ENCODE assay signal across 10 cellular contexts in genomic region chr1:29239142-29239541, GRCh38. TPM values are rescaled to one million over a fixed set of nuclear protein-coding genes. Genes with fewer than 3 reads are reported as not detected.
DNase-seq lines count a peak whose midpoint lies in the region; ATAC-seq and TF ChIP-seq lines count a peak whose summit lies in the region.
"Had no signal": no experiment of that assay in that cellular context is flagged by ENCODE, and none has a peak within 500 bp of the region (broad histone marks: within the 10 kb centered on the region; RNA-seq: fewer than 3 reads in every experiment).

No MANE protein-coding gene starts in this region.

- peak overlapping the region in 1 of 2 donors; percentile 98 for H3K4me3 ChIP-seq in ascending aorta
- H3K4me3 ChIP-seq in left lung = peak overlapping the region in 1 of 2 donors; percentile 55
- H3K4me3 ChIP-seq in upper lobe of left lung = no peak overlapping the region

- peaks cover 6 to 15% of the 10 kb centered on the region in 2 donors for H3K4me1 ChIP-seq in ascending aorta
- peaks cover 0 to 28% of the 10 kb centered on the region in 2 donors for H3K4me1 ChIP-seq in left lung
- H3K4me1 ChIP-seq in upper lobe of left lung = peaks cover 14 to 41% (median 31%) of the 10 kb centered on the region in 4 donors

- H3K27me3 ChIP-seq in ascending aorta = no peaks in the 10 kb centered on the region
- H3K27me3 ChIP-seq in left lung = peaks cover 0 to 64% of the 10 kb centered on the region in 2 donors
- peaks cover 0 to 21% (median 2%) of the 10 kb centered on the region in 4 donors for H3K27me3 ChIP-seq in upper lobe of left lung

- no peaks in the 10 kb centered on the region for H3K9me3 ChIP-seq in ascending aorta
- no peaks in the 10 kb centered on the region for H3K9me3 ChIP-seq in left lung
- no peaks in the 10 kb centered on the region for H3K9me3 ChIP-seq in upper lobe of left lung

- TF ChIP-seq POLR2A in upper lobe of left lung (IDR thresholded peaks at IDR 0.05) = peak in 1 of 4 donors; percentile 60

- DNase-seq in NCI-H82 (lab: John Stamatoyannopoulos, UW) (peak; percentile 53), NCI-H82 treated with DMSO at 0.1 percent for 48 hours (lab: John Stamatoyannopoulos, UW; ENCODE audit: unreplicated experiment) (no peak), ascending aorta (ENCODE audit: low spot score in 2 of 2) (no peak), left lung (peak in 1 of 2 donors; percentile 69), upper lobe of left lung (peak in 1 of 2 donors; percentile 80), DMS53 (lab: John Stamatoyannopoulos, UW) (no peak), HT-29 (ENCODE audit: low spot score) (no peak)
- DNase-seq: head of caudate nucleus, NCI-H1436 treated with DMSO at 0.1 percent for 48 hours had no signal

- intact Hi-C loops in ascending aorta (cut with DNase I) = loop anchor here (5.0 kb wide), 1 partner anchor 608 kb away; no protein-coding TSS in a partner anchor
- intact Hi-C loops in left lung (cut with DNase I) = no loop called here

- 17 to 38% methylated on average over 2 to 7 of the region's 7 CpGs for WGBS in upper lobe of left lung, 2 donors

- peak overlapping the region; percentile 80 to 82 for H3K27ac ChIP-seq in ascending aorta
- H3K27ac ChIP-seq in left lung = peak overlapping the region; percentile 45 to 67
- H3K27ac ChIP-seq in upper lobe of left lung = peak overlapping the region; percentile 74 to 86 (median 80)

- ATAC-seq in left lung (peak; percentile 66), upper lobe of left lung (ENCODE audit: low FRiP score in 2 of 2) (peak in 1 of 2 donors; percentile 82), HG02981 (IDR thresholded peaks at IDR 0.05; ENCODE audit: unreplicated experiment) (no peak)

- H3K36me3 ChIP-seq in ascending aorta (no peaks in the 10 kb centered on the region), left lung (no peaks in the 10 kb centered on the region), upper lobe of left lung (no peaks in the 10 kb centered on the region)

- no peak for TF ChIP-seq EP300 in upper lobe of left lung (IDR thresholded peaks at IDR 0.05)

- TF ChIP-seq CTCF in ascending aorta (IDR thresholded peaks at IDR 0.05) (no peak), left lung (IDR thresholded peaks at IDR 0.05) (no peak), upper lobe of left lung (IDR thresholded peaks at IDR 0.05) (no peak)

RNA-seq across cellular contexts. Expression of gene PTPRU, which starts 2.8 kb away (rescaled TPM):
- total RNA-seq in ascending aorta = 32.7 TPM
- 10 to 100 TPM; 28.8 to 45.4 TPM for total RNA-seq in left lung
- 10 to 100 TPM; 44.5 to 87.2 (median 70.1) TPM for total RNA-seq in upper lobe of left lung
- total RNA-seq in HT-29 (2014; rRNA removed; shearing (Covaris generic)) = 0.03 TPM in 2 replicates

RNA-seq across cellular contexts. Expression of gene MECR, which starts 8.4 kb away (rescaled TPM):
- total RNA-seq in ascending aorta (1.2 TPM), left lung (10 to 100 TPM; 19.2 to 20.6 TPM), upper lobe of left lung (10 to 100 TPM; 16.7 to 30.1 (median 18.5) TPM)
- total RNA-seq in HT-29 (2014; rRNA removed; shearing (Covaris generic)) = 24.2 and 27.8 TPM in 2 replicates

RNA-seq across cellular contexts. Expression of gene SRSF4, which starts 57.4 kb away (rescaled TPM):
- 49.1 TPM for total RNA-seq in ascending aorta
- total RNA-seq in left lung = 10 to 100 TPM; 66.0 to 70.0 TPM
- 100 to 1,000 TPM in 1 of 6 donors, 10 to 100 TPM in 5; 47.6 to 117 (median 74.0) TPM for total RNA-seq in upper lobe of left lung
- 36.2 and 51.3 TPM in 2 replicates for total RNA-seq in HT-29 (2014; rRNA removed; shearing (Covaris generic))

Comparison
In these comparisons a context has a peak if more than half of its experiments do, and no peak if none do; other contexts are left out.
1. RNA of gene PTPRU, which starts 2.8 kb away (total RNA-seq): 44.5 to 87.2 TPM in upper lobe of left lung, 28.8 to 45.4 TPM in left lung and 32.7 TPM in ascending aorta (single experiment); 0.03 TPM in HT-29; every median in the first group is over 10 times any median in the second.
2. Peak in every context shown above with its lines, with median percentiles within 50 percentile points of each other: H3K27ac ChIP-seq.